ENCODE assay signal across 17 cellular contexts in genomic region chr16:29254676-29255495, GRCh38.
DNase-seq lines count a peak whose midpoint lies in the region; ATAC-seq and TF ChIP-seq lines count a peak whose summit lies in the region.
"Had no signal": no experiment of that assay in that cellular context is flagged by ENCODE, and none has a peak within 500 bp of the region (broad histone marks: within the 10 kb centered on the region; RNA-seq: fewer than 3 reads in every experiment).

No MANE protein-coding gene starts in this region.

- no peak for ATAC-seq in activated naive CD4-positive, alpha-beta T cell treated with anti-CD3 and anti-CD28 coated beads, Interleukin-2, amount 50 U/mL, for 72 hours

- DNase-seq in activated naive CD4-positive, alpha-beta T cell treated with anti-CD3 and anti-CD28 coated beads, Interleukin-2, amount 10 ng/mL, durations not matched to agents 7 days and 5 days, result no peak
- no peak for DNase-seq in activated naive CD4-positive, alpha-beta T cell treated with anti-CD3 and anti-CD28 coated beads, Interleukin-2, amount 50 U/mL, for 72 hours (ENCODE audit: low spot score in 2 of 2)
- peak; percentile 27 for DNase-seq in islet precursor cell
- DNase-seq in sigmoid colon, result peak; percentile 57
- no peak for DNase-seq in BE2C
- no peak for DNase-seq in T-helper 2 cell
- DNase-seq in occipital lobe (lab: John Stamatoyannopoulos, UW), result no peak
- DNase-seq: 8988T; AML-193; Caco-2; CD8-positive, alpha-beta memory T cell; DMS53; GF-D8; GOT3 had no signal

- H4K20me1 ChIP-seq in BLaER1 treated with 17β-estradiol and CSF1 and Interleukin-3, amounts not matched to agents 10 nM and 100 nM, result no peaks in the 10 kb centered on the region

- no peaks in the 10 kb centered on the region; a peak in 1 of 22 replicates for H3K27me3 ChIP-seq in BLaER1 treated with 17β-estradiol and CSF1 and Interleukin-3, amounts not matched to agents 10 nM and 100 nM
- H3K27me3 ChIP-seq in sigmoid colon, result no peaks in the 10 kb centered on the region
- H3K27me3 ChIP-seq in BE2C, result no peaks in the 10 kb centered on the region

- no peaks in the 10 kb centered on the region for H3K36me3 Mint-ChIP-seq in activated naive CD4-positive, alpha-beta T cell treated with anti-CD3 and anti-CD28 coated beads, Interleukin-2, amount 10 ng/mL, durations not matched to agents 7 days and 5 days
- H3K36me3 Mint-ChIP-seq in activated naive CD4-positive, alpha-beta T cell treated with anti-CD3 and anti-CD28 coated beads, Interleukin-2, amount 50 U/mL, for 72 hours, result peaks cover 14 to 22% of the 10 kb centered on the region in 2 donors

- peak overlapping the region; percentile 37 for H3K27ac Mint-ChIP-seq in activated naive CD4-positive, alpha-beta T cell treated with anti-CD3 and anti-CD28 coated beads, Interleukin-2, amount 10 ng/mL, durations not matched to agents 7 days and 5 days
- no peak overlapping the region for H3K27ac Mint-ChIP-seq in activated naive CD4-positive, alpha-beta T cell treated with anti-CD3 and anti-CD28 coated beads, Interleukin-2, amount 50 U/mL, for 72 hours

- no peak overlapping the region for H3K27ac ChIP-seq in BLaER1 treated with 17β-estradiol and CSF1 and Interleukin-3, amounts not matched to agents 10 nM and 100 nM
- H3K27ac ChIP-seq in sigmoid colon, result peak overlapping the region in 1 of 4 donors; percentile 42
- H3K27ac ChIP-seq: C4-2B had no signal

- peaks cover 9% of the 10 kb centered on the region for H3K4me1 Mint-ChIP-seq in activated naive CD4-positive, alpha-beta T cell treated with anti-CD3 and anti-CD28 coated beads, Interleukin-2, amount 10 ng/mL, durations not matched to agents 7 days and 5 days
- H3K4me1 Mint-ChIP-seq: CD8-positive, alpha-beta memory T cell had no signal

- H3K9ac ChIP-seq in BLaER1 treated with 17β-estradiol and CSF1 and Interleukin-3, amounts not matched to agents 10 nM and 100 nM, result no peak overlapping the region

- 77 to 92% methylated on average over 33 of the region's 33 CpGs for WGBS in sigmoid colon, 2 donors

- H3K4me2 ChIP-seq in BLaER1 treated with 17β-estradiol and CSF1 and Interleukin-3, amounts not matched to agents 10 nM and 100 nM, result peak overlapping the region in 6 of 11 experiments; percentile 13 to 58 (median 42); a peak in 6 of 22 replicates

- TF ChIP-seq POLR2A in sigmoid colon (IDR thresholded peaks at IDR 0.05), result no peak

- H3K4me3 Mint-ChIP-seq in activated naive CD4-positive, alpha-beta T cell treated with anti-CD3 and anti-CD28 coated beads, Interleukin-2, amount 10 ng/mL, durations not matched to agents 7 days and 5 days, result no peak overlapping the region
- H3K4me3 Mint-ChIP-seq: CD8-positive, alpha-beta memory T cell had no signal

- no peaks in the 10 kb centered on the region for H3K27me3 Mint-ChIP-seq in activated naive CD4-positive, alpha-beta T cell treated with anti-CD3 and anti-CD28 coated beads, Interleukin-2, amount 10 ng/mL, durations not matched to agents 7 days and 5 days
- H3K27me3 Mint-ChIP-seq: CD8-positive, alpha-beta memory T cell had no signal

- peaks cover 0 to 22% (median 0%) of the 10 kb centered on the region in 11 experiments; a peak in 4 of 22 replicates for H3K9me3 ChIP-seq in BLaER1 treated with 17β-estradiol and CSF1 and Interleukin-3, amounts not matched to agents 10 nM and 100 nM (replicated peaks in 1 of 11)
- no peaks in the 10 kb centered on the region for H3K9me3 ChIP-seq in sigmoid colon
- H3K9me3 ChIP-seq in BE2C, result no peaks in the 10 kb centered on the region
- H3K9me3 ChIP-seq: Caco-2, HAP-1 had no signal

- CTCF ChIA-PET in activated naive CD4-positive, alpha-beta T cell treated with anti-CD3 and anti-CD28 coated beads, Interleukin-2, amount 10 ng/mL, durations not matched to agents 7 days and 5 days (lab: Charles Lee), result no interaction called here

- H3K36me3 ChIP-seq in BLaER1 treated with 17β-estradiol and CSF1 and Interleukin-3, amounts not matched to agents 10 nM and 100 nM, result no peaks in the 10 kb centered on the region
- H3K36me3 ChIP-seq in sigmoid colon, result peaks cover 0 to 3% (median 0%) of the 10 kb centered on the region in 4 donors
- no peaks in the 10 kb centered on the region for H3K36me3 ChIP-seq in BE2C
- H3K36me3 ChIP-seq: HAP-1 had no signal

- intact Hi-C loops in sigmoid colon (cut with DNase I), result no loop called here

- H3K4me3 ChIP-seq in BLaER1 treated with 17β-estradiol and CSF1 and Interleukin-3, amounts not matched to agents 10 nM and 100 nM, result no peak overlapping the region
- no peak overlapping the region for H3K4me3 ChIP-seq in sigmoid colon
- no peak overlapping the region for H3K4me3 ChIP-seq in BE2C (ENCODE audit: low read depth, low read length)
- H3K4me3 ChIP-seq: HAP-1 had no signal

- TF ChIP-seq CTCF in sigmoid colon (IDR thresholded peaks at IDR 0.05) (no peak), BE2C (IDR thresholded peaks at IDR 0.05; ENCODE audit: low read depth, low read length) (no peak)

- no peak for TF ChIP-seq EP300 in sigmoid colon (IDR thresholded peaks at IDR 0.05)

- no peaks in the 10 kb centered on the region for H3K9me3 Mint-ChIP-seq in activated naive CD4-positive, alpha-beta T cell treated with anti-CD3 and anti-CD28 coated beads, Interleukin-2, amount 10 ng/mL, durations not matched to agents 7 days and 5 days
- H3K9me3 Mint-ChIP-seq in activated naive CD4-positive, alpha-beta T cell treated with anti-CD3 and anti-CD28 coated beads, Interleukin-2, amount 50 U/mL, for 72 hours, result peaks cover 0 to 9% of the 10 kb centered on the region in 2 donors
- H3K9me3 Mint-ChIP-seq: CD8-positive, alpha-beta memory T cell had no signal

- H3K4me1 ChIP-seq in BLaER1 treated with 17β-estradiol and CSF1 and Interleukin-3, amounts not matched to agents 10 nM and 100 nM, result peaks cover 0 to 22% (median 12%) of the 10 kb centered on the region in 10 experiments; a peak in 13 of 20 replicates
- H3K4me1 ChIP-seq in sigmoid colon (no peaks in the 10 kb centered on the region), BE2C (peaks cover 10% of the 10 kb centered on the region)
- H3K4me1 ChIP-seq: Caco-2, HAP-1 had no signal

Comparison
In these comparisons a context has a peak if more than half of its experiments do, and no peak if none do; other contexts are left out.
1. DNase-seq: peak in islet precursor cell (single experiment) and sigmoid colon (single experiment); none in activated naive CD4-positive, alpha-beta T cell treated with anti-CD3 and anti-CD28 coated beads, Interleukin-2, amount 10 ng/mL, durations not matched to agents 7 days and 5 days (single experiment), activated naive CD4-positive, alpha-beta T cell treated with anti-CD3 and anti-CD28 coated beads, Interleukin-2, amount 50 U/mL, for 72 hours (0 of 2), BE2C (single experiment), T-helper 2 cell (0 of 5) and occipital lobe (single experiment).